Comparison of ENCODE assay signal across 14 cellular contexts in the genomic region with DNA sequence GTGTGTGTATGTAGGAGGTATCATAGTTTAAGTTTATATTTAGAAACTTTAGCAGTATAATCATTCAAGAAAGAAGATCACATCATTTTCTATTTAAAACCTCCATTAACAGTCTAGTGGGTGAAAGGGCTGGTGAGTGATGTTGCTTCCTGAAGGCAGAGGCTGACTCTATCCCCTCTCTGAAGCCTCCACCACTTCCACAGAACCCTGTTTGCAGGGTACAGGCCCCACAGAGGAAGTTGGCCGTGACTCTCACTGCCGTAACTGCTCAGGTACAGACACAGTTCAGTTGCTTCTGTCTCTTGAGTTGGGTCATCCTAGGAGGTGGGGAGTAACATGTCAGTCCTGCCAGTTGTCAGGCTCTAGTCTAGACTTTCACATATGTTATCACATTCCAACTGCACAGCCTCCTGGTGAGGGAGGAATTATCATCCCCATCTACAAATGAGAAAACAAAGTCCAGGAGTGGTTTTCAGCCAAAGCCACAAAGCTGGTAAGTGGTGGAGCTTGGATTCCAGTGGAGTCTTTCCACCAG. TPM values are rescaled to one million over a fixed set of nuclear protein-coding genes. Genes with fewer than 3 reads are reported as not detected.
DNase-seq lines count a peak whose midpoint lies in the region; ATAC-seq and TF ChIP-seq lines count a peak whose summit lies in the region.
"Had no signal": no experiment of that assay in that cellular context is flagged by ENCODE, and none has a peak within 500 bp of the region (broad histone marks: within the 10 kb centered on the region; RNA-seq: fewer than 3 reads in every experiment).

No MANE protein-coding gene starts in this region.

- H3K36me3 ChIP-seq in KOPT-K1 (ENCODE audit: insufficient read depth, low read length): no peaks in the 10 kb centered on the region
- H3K36me3 ChIP-seq in Caco-2 (ENCODE audit: control insufficient read depth, insufficient read depth, low read length): no peaks in the 10 kb centered on the region

- intact Hi-C loops in Caco-2 (cut with micrococcal nuclease; ENCODE audit: unreplicated experiment): no loop called here

- H3K4me3 Mint-ChIP-seq in Caco-2 (ENCODE audit: unreplicated experiment): no peak overlapping the region
- H3K4me3 Mint-ChIP-seq: nephron progenitor cell had no signal

- peaks cover 5% of the 10 kb centered on the region; the same call in 1 of the 2 replicates for H3K4me1 ChIP-seq in Caco-2

- no peak for TF ChIP-seq CTCF in Caco-2 (IDR thresholded peaks at IDR 0.05; ENCODE audit: insufficient read depth in 1 of 2, low read depth in 1 of 2, low read length in 1 of 2, severe bottlenecking in 1 of 2, unreplicated experiment in 1 of 2)

- no peaks in the 10 kb centered on the region for H3K27me3 Mint-ChIP-seq in Caco-2 (ENCODE audit: insufficient read depth, unreplicated experiment)

- no TSS peak for BruUV-seq in Caco-2 (replicated peaks; lab: Mats Ljungman, UMichigan)

- no peak overlapping the region for H3K27ac Mint-ChIP-seq in Caco-2 (ENCODE audit: unreplicated experiment)
- H3K27ac Mint-ChIP-seq: nephron progenitor cell had no signal

- peak overlapping the region; percentile 2 for H3K27ac ChIP-seq in KOPT-K1 (ENCODE audit: low read depth, low read length, poor library complexity, severe bottlenecking)

- no peak overlapping the region for H3K4me3 ChIP-seq in Caco-2 (ENCODE audit: low read depth, low read length)

- ATAC-seq in HG02571 (IDR thresholded peaks at IDR 0.05; ENCODE audit: unreplicated experiment): no peak

- H3K36me3 Mint-ChIP-seq in Caco-2 (ENCODE audit: insufficient read depth, unreplicated experiment): no peaks in the 10 kb centered on the region

- POLR2A ChIA-PET in Caco-2 (lab: Charles Lee): no interaction called here

- peaks cover 5% of the 10 kb centered on the region for H3K4me1 Mint-ChIP-seq in Caco-2 (ENCODE audit: low read depth, unreplicated experiment)

- H3K27me3 ChIP-seq in Caco-2 (replicated peaks; ENCODE audit: control insufficient read depth, insufficient read depth, low read length): no peaks in the 10 kb centered on the region

- no peaks in the 10 kb centered on the region for H3K9me3 Mint-ChIP-seq in Caco-2 (ENCODE audit: unreplicated experiment)
- H3K9me3 Mint-ChIP-seq: nephron progenitor cell had no signal

- DNase-seq in AG08395 (ENCODE audit: low spot score) (peak; percentile 20), Daoy (ENCODE audit: low read depth) (peak; percentile 35), Caco-2 (no peak), HuH-7 (ENCODE audit: low spot score) (no peak), NCI-H2171 (lab: John Stamatoyannopoulos, UW) (no peak)
- peak; percentile 5 for DNase-seq in central memory CD4-positive, alpha-beta T cell
- DNase-seq: amniotic stem cell; H7; NCI-H1930; nephron progenitor cell; RPMI8226; stimulated activated CD4-positive, alpha-beta T cell treated with anti-CD3 and anti-CD28 coated beads, Interleukin-2, amount 100 ng/mL, for 48 hours had no signal

- H3K9me3 ChIP-seq in KOPT-K1 (ENCODE audit: insufficient read depth, low read length, poor library complexity, severe bottlenecking): no peaks in the 10 kb centered on the region
- no peaks in the 10 kb centered on the region for H3K9me3 ChIP-seq in Caco-2

- CTCF ChIA-PET in Caco-2 (lab: Charles Lee): no interaction called here

RNA-seq across cellular contexts. Expression of gene CFL2, which starts 31.5 kb away (rescaled TPM):
- total RNA-seq in Daoy (2014; rRNA removed; shearing (Covaris generic)): 66.9 and 73.6 TPM in 2 replicates
- total RNA-seq in Caco-2 (2022): 39.7 and 41.9 TPM in 2 replicates

RNA-seq across cellular contexts. Expression of gene SNX6, which starts 52.9 kb away (rescaled TPM):
- 166 and 192 TPM in 2 replicates for total RNA-seq in Daoy (2014; rRNA removed; shearing (Covaris generic))
- 105 and 106 TPM in 2 replicates for total RNA-seq in Caco-2 (2022)

Comparison
In these comparisons a context has a peak if more than half of its experiments do, and no peak if none do; other contexts are left out.
1. DNase-seq: peak in AG08395 (single experiment), Daoy (single experiment) and central memory CD4-positive, alpha-beta T cell (single experiment); none in Caco-2 (0 of 2), HuH-7 (single experiment) and NCI-H2171 (single experiment).